In the genomic region with DNA sequence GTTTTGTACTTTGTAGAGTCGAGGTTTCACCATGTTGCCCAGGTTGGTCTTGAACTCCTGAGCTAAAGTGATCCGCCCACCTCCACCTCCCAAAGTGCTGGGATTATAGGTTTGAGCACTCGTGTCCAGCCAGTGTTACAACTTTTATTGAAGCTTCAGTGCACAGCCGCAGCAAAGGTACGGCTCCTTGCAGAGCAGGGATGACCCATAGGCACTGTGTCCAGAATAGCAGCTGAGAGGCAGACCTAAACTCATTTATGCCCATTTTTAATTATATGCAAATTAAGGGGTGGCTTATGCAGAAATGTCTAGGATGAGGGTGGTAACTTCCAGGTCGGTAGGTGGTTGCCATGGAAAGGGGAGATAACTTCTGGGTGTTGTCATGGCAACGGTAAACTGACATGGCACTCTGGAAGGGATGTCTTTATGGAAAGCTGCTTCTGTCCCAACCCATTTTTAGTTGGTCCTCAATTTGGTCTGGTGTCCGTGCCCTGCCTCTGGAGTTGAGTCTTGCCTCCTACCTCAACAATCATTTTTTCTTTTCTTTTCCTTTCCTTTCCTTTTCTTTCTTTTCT, we compare ENCODE assay signal across 1 cellular context.
TF ChIP-seq lines count a peak whose summit lies in the region.

No MANE protein-coding gene starts in this region.

TF ChIP-seq in GM12878, 131 proteins besides CTCF, POLR2A, EP300 and RAD21:
- peak; percentile 79 for TF ChIP-seq BMI1 (IDR thresholded peaks at IDR 0.05; ENCODE audit: borderline replicate concordance)
- TF ChIP-seq RUNX3 (IDR thresholded peaks at IDR 0.05; ENCODE audit: low read length) = no peak
